In genomic region chr12:1830981-1831930, GRCh38 we compare ENCODE assay signal across 9 cellular contexts. TPM values are rescaled to one million over a fixed set of nuclear protein-coding genes. Genes with fewer than 3 reads are reported as not detected.
DNase-seq lines count a peak whose midpoint lies in the region; ATAC-seq and TF ChIP-seq lines count a peak whose summit lies in the region.
"Had no signal": no experiment of that assay in that cellular context is flagged by ENCODE, and none has a peak within 500 bp of the region (broad histone marks: within the 10 kb centered on the region; RNA-seq: fewer than 3 reads in every experiment).

No MANE protein-coding gene starts in this region.

- H3K27ac ChIP-seq in BLaER1 (peak overlapping the region; percentile 63), caudate nucleus (ENCODE audit: low read depth, low read length) (peak overlapping the region; percentile 48), right lobe of liver (no peak overlapping the region)

- H3K9ac ChIP-seq in BLaER1, result no peak overlapping the region

- peak; percentile 44 to 76 (median 68) for ATAC-seq in right lobe of liver
- no peak for ATAC-seq in HG02678 (IDR thresholded peaks at IDR 0.05; ENCODE audit: unreplicated experiment)
- no peak for ATAC-seq in GM18519 (IDR thresholded peaks at IDR 0.05; ENCODE audit: low FRiP score, unreplicated experiment)

- H3K27me3 ChIP-seq in BLaER1 (no peaks in the 10 kb centered on the region), right lobe of liver (no peaks in the 10 kb centered on the region)

- H3K36me3 ChIP-seq in BLaER1 (peaks cover 33% of the 10 kb centered on the region), right lobe of liver (no peaks in the 10 kb centered on the region)

- H3K9me3 ChIP-seq in BLaER1, result no peaks in the 10 kb centered on the region
- no peaks in the 10 kb centered on the region for H3K9me3 ChIP-seq in right lobe of liver

- 7% methylated on average over 24 of the region's 34 CpGs for WGBS in right lobe of liver (ENCODE audit: insufficient coverage, low coverage, low lambda C conversion rate, missing lambda C conversion rate)

- H3K4me1 ChIP-seq in BLaER1 (peaks cover 100% of the 10 kb centered on the region), right lobe of liver (no peaks in the 10 kb centered on the region)

- TF ChIP-seq CTCF in right lobe of liver (IDR thresholded peaks at IDR 0.05), result no peak

- no peak overlapping the region for H3K4me3 ChIP-seq in BLaER1
- no peak overlapping the region for H3K4me3 ChIP-seq in right lobe of liver

- no peaks in the 10 kb centered on the region for H4K20me1 ChIP-seq in BLaER1

- peak; percentile 94 for DNase-seq in HuH-7.5 (ENCODE audit: low spot score)
- DNase-seq in caudate nucleus (lab: John Stamatoyannopoulos, UW), result peak in 34 of 61 donors; percentile 17 to 86 (median 54)
- peak in 2 of 3 donors; percentile 49 to 61 for DNase-seq in right lobe of liver
- DNase-seq in NCI-H1694 (lab: John Stamatoyannopoulos, UW), result no peak
- DNase-seq in activated CD8-positive, alpha-beta memory T cell treated with anti-CD3 and anti-CD28 coated beads for 24 hours, result no peak

- no peak for TF ChIP-seq POLR2A in right lobe of liver (IDR thresholded peaks at IDR 0.05)

- intact Hi-C loops in right lobe of liver (cut with DNase I), result no loop called here

- peak overlapping the region; percentile 97 for H3K4me2 ChIP-seq in BLaER1

RNA-seq across cellular contexts. Expression of gene LRTM2, which starts 10.9 kb away (rescaled TPM):
- total RNA-seq in right lobe of liver, result not detected
- total RNA-seq: activated CD8-positive, alpha-beta memory T cell treated with anti-CD3 and anti-CD28 coated beads for 36 hours had no signal

Comparison
In these comparisons a context has a peak if more than half of its experiments do, and no peak if none do; other contexts are left out.
1. H3K27ac ChIP-seq: peak in BLaER1 (single experiment) and caudate nucleus (single experiment); none in right lobe of liver (0 of 3).
2. DNase-seq: peak in HuH-7.5 (single experiment), caudate nucleus (34 of 61) and right lobe of liver (2 of 3); none in NCI-H1694 (single experiment) and activated CD8-positive, alpha-beta memory T cell treated with anti-CD3 and anti-CD28 coated beads for 24 hours (single experiment).
3. ATAC-seq: peak in right lobe of liver (4 of 4); none in HG02678 (single experiment) and GM18519 (single experiment).